In the genomic region with DNA sequence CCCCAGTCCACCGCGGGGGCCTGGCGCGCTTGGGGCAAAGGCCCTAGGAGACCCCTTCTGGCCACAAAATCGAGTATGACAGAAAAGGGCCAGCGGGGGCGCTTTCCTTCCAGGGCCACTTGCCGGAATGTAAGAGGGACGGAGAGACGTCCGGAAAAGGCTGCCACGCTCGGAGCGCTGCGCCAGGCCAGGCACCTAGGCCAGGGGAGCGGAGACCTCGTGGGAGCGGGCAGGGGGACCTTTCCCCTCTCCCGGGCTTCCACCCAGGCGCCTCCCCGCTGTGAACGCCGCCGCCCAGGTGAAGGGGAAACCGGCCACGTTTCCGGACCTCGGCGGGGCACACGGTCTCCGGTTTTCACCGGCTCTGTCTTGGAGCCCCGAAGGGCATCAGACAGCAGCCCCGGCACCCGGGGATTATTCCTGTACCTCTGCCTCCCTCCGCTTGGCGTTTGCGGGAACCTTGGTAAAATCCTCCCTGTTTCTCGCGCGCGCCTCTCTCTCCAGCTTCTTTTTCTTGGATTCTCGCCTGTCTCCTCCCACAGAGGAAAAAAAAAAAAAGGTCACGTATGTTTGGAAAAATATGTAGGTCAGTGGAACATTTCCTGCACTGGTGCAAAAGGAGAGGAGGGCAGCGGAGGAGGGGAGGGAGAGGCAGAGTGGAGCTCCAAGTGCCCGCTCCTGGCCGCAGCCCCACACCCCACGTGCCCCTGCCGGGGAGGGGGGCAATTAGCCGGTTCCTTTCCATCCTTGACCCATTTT, we compare ENCODE assay signal across 9 cellular contexts. TPM values are rescaled to one million over a fixed set of nuclear protein-coding genes. Genes with fewer than 3 reads are reported as not detected.
DNase-seq lines count a peak whose midpoint lies in the region; ATAC-seq and TF ChIP-seq lines count a peak whose summit lies in the region.
"Had no signal": no experiment of that assay in that cellular context is flagged by ENCODE, and none has a peak within 500 bp of the region (broad histone marks: within the 10 kb centered on the region; RNA-seq: fewer than 3 reads in every experiment).

No MANE protein-coding gene starts in this region.

- H3K27me3 ChIP-seq in HUES6 (ENCODE audit: control insufficient read depth, insufficient read depth, low read length) = peaks cover 81% of the 10 kb centered on the region
- H3K27me3 ChIP-seq in osteoblast (ENCODE audit: insufficient read depth, low read length) = peaks cover 15% of the 10 kb centered on the region

- peaks cover 15% of the 10 kb centered on the region for H3K27me3 Mint-ChIP-seq in activated naive CD8-positive, alpha-beta T cell
- peaks cover 5% of the 10 kb centered on the region for H3K27me3 Mint-ChIP-seq in glutamatergic neuron (ENCODE audit: unreplicated experiment)

- H3K9me3 ChIP-seq in HUES6 (ENCODE audit: control insufficient read depth, insufficient read depth, low read depth, low read length) (no peaks in the 10 kb centered on the region), osteoblast (ENCODE audit: low read depth, low read length) (no peaks in the 10 kb centered on the region)

- peaks cover 35% of the 10 kb centered on the region for H3K4me1 Mint-ChIP-seq in activated naive CD8-positive, alpha-beta T cell (ENCODE audit: low read depth)
- H3K4me1 Mint-ChIP-seq in glutamatergic neuron (ENCODE audit: low read depth, unreplicated experiment) = no peaks in the 10 kb centered on the region

- peak overlapping the region; percentile 34 for H3K9ac ChIP-seq in HUES6 (ENCODE audit: low read length)

- peaks cover 12% of the 10 kb centered on the region for H3K79me2 ChIP-seq in osteoblast (ENCODE audit: insufficient read depth, low read length)

- H4K20me1 ChIP-seq in osteoblast (ENCODE audit: insufficient read depth, low read length) = no peaks in the 10 kb centered on the region

- H3K36me3 Mint-ChIP-seq in activated naive CD8-positive, alpha-beta T cell = no peaks in the 10 kb centered on the region
- no peaks in the 10 kb centered on the region for H3K36me3 Mint-ChIP-seq in glutamatergic neuron (ENCODE audit: unreplicated experiment)
- H3K36me3 Mint-ChIP-seq: memory B cell had no signal

- peak overlapping the region; percentile 81 for H3K4me3 Mint-ChIP-seq in activated naive CD8-positive, alpha-beta T cell
- peak overlapping the region; percentile 75 for H3K4me3 Mint-ChIP-seq in glutamatergic neuron (ENCODE audit: unreplicated experiment)
- H3K4me3 Mint-ChIP-seq: memory B cell had no signal

- H3K4me1 ChIP-seq in HUES6 (ENCODE audit: control insufficient read depth, insufficient read depth, low read length) (no peaks in the 10 kb centered on the region), osteoblast (ENCODE audit: insufficient read depth, low read length) (peaks cover 15% of the 10 kb centered on the region)

- ATAC-seq in HG03571 (IDR thresholded peaks at IDR 0.05; ENCODE audit: unreplicated experiment) (no peak), GM18520 (IDR thresholded peaks at IDR 0.05; ENCODE audit: unreplicated experiment) (no peak), GM19328 (IDR thresholded peaks at IDR 0.05; ENCODE audit: unreplicated experiment) (no peak)

- H3K36me3 ChIP-seq in HUES6 (ENCODE audit: control insufficient read depth, insufficient read depth, low read length) = no peaks in the 10 kb centered on the region
- H3K36me3 ChIP-seq in osteoblast (ENCODE audit: insufficient read depth, low read length) = no peaks in the 10 kb centered on the region

- H2AFZ ChIP-seq in osteoblast (ENCODE audit: low read length) = peak overlapping the region; percentile 85

- H3K4me2 ChIP-seq in osteoblast (ENCODE audit: insufficient read depth, low read length) = peak overlapping the region; percentile 87

- no peaks in the 10 kb centered on the region for H3K9me3 Mint-ChIP-seq in activated naive CD8-positive, alpha-beta T cell (ENCODE audit: low read depth)
- peaks cover 7% of the 10 kb centered on the region for H3K9me3 Mint-ChIP-seq in glutamatergic neuron (ENCODE audit: unreplicated experiment)
- H3K9me3 Mint-ChIP-seq: memory B cell had no signal

- H3K27ac ChIP-seq in HUES6 (ENCODE audit: low read depth, low read length) (no peak overlapping the region), osteoblast (ENCODE audit: low read depth, low read length) (peak overlapping the region; percentile 63)

- no peak for TF ChIP-seq CTCF in glutamatergic neuron (IDR thresholded peaks at IDR 0.05; ENCODE audit: partially characterized antibody, unreplicated experiment)
- TF ChIP-seq CTCF in osteoblast (IDR thresholded peaks at IDR 0.05; ENCODE audit: extremely low read depth, low read depth, low read length) = peak; percentile 35

- peak; percentile 73 for DNase-seq in AG20443 (ENCODE audit: low spot score)
- peak; percentile 57 for DNase-seq in glutamatergic neuron
- peak; percentile 96 for DNase-seq in osteoblast (ENCODE audit: insufficient read length, low spot score, missing footprints)

- H3K4me3 ChIP-seq in HUES6 (ENCODE audit: low read depth, low read length) = peak overlapping the region; percentile 73
- H3K4me3 ChIP-seq in osteoblast (ENCODE audit: insufficient read depth, low read length) = peak overlapping the region; percentile 76

- no peak overlapping the region for H3K27ac Mint-ChIP-seq in activated naive CD8-positive, alpha-beta T cell
- H3K27ac Mint-ChIP-seq in glutamatergic neuron (ENCODE audit: unreplicated experiment) = no peak overlapping the region
- H3K27ac Mint-ChIP-seq: memory B cell had no signal

RNA-seq across cellular contexts. Expression of a gene that starts 1.2 kb away (rescaled TPM):
- total RNA-seq in glutamatergic neuron (ENCODE audit: unreplicated experiment) = 0.54 TPM
- 8.3 and 8.7 TPM in 2 replicates for total RNA-seq in osteoblast
